10 cellular contexts compared by ENCODE assay signal in the genomic region with DNA sequence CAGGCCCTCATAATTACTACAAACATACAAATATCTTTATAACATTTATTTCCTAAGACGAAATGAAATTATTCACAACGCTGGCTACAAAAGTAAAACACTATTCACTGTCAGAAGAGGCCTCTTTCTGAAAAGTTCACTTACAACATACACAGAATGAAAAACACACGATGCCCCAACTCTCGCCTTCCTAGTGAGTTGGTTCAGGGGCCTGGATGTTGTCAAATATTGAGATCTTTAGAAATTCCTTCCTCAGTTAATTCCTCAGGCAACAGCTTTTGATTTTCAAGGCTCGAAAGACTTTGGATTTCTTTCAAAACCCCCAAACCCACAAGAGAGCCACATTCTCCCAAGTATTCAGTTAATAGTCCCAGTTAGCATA. TPM values are rescaled to one million over a fixed set of nuclear protein-coding genes. Genes with fewer than 3 reads are reported as not detected.
DNase-seq lines count a peak whose midpoint lies in the region; ATAC-seq and TF ChIP-seq lines count a peak whose summit lies in the region.
"Had no signal": no experiment of that assay in that cellular context is flagged by ENCODE, and none has a peak within 500 bp of the region (broad histone marks: within the 10 kb centered on the region; RNA-seq: fewer than 3 reads in every experiment).

No MANE protein-coding gene starts in this region.

- H3K9me3 ChIP-seq in left lung: no peaks in the 10 kb centered on the region
- H3K9me3 ChIP-seq in testis: no peaks in the 10 kb centered on the region
- no peaks in the 10 kb centered on the region for H3K9me3 ChIP-seq in HAP-1

- TF ChIP-seq CTCF in left lung (IDR thresholded peaks at IDR 0.05) (no peak), testis (IDR thresholded peaks at IDR 0.05) (no peak)

- H3K36me3 Mint-ChIP-seq in T-helper 1 cell treated with Interleukin-12 subunit alpha and Interleukin-12 subunit beta and Interleukin-4 antibody, amounts not matched to agents 30 μg/mL and 1 μg/mL, for 36 hours (ENCODE audit: low read depth): no peaks in the 10 kb centered on the region

- ATAC-seq in left lung (peak; percentile 2), left lobe of liver (no peak)

- peaks cover 12% of the 10 kb centered on the region for H3K4me1 Mint-ChIP-seq in T-helper 1 cell treated with Interleukin-12 subunit alpha and Interleukin-12 subunit beta and Interleukin-4 antibody, amounts not matched to agents 30 μg/mL and 1 μg/mL, for 36 hours (ENCODE audit: low read depth)

- in situ Hi-C loops in HAP-1 (cut with MboI; ENCODE audit: low sequenced_read_pairs): no loop called here

- H3K27ac ChIP-seq in left lung (peak overlapping the region; percentile 89 to 98), testis (peak overlapping the region; percentile 86 to 94)
- H3K27ac ChIP-seq: 22Rv1 had no signal

- H3K27me3 ChIP-seq in left lung (no peaks in the 10 kb centered on the region), testis (no peaks in the 10 kb centered on the region), HAP-1 (ENCODE audit: low read depth) (no peaks in the 10 kb centered on the region)

- H3K27me3 Mint-ChIP-seq in T-helper 1 cell treated with Interleukin-12 subunit alpha and Interleukin-12 subunit beta and Interleukin-4 antibody, amounts not matched to agents 30 μg/mL and 1 μg/mL, for 36 hours (ENCODE audit: low read depth): peaks cover 3% of the 10 kb centered on the region

- H3K27ac Mint-ChIP-seq in T-helper 1 cell treated with Interleukin-12 subunit alpha and Interleukin-12 subunit beta and Interleukin-4 antibody, amounts not matched to agents 30 μg/mL and 1 μg/mL, for 36 hours: peak overlapping the region; percentile 15

- TF ChIP-seq POLR2A in testis (IDR thresholded peaks at IDR 0.05): no peak

- H3K4me1 ChIP-seq in left lung: peaks cover 32 to 66% of the 10 kb centered on the region in 2 donors
- peaks cover 35% of the 10 kb centered on the region for H3K4me1 ChIP-seq in testis
- peaks cover 15% of the 10 kb centered on the region for H3K4me1 ChIP-seq in HAP-1

- WGBS in testis, 2 donors: 37 to 46% methylated on average over 5 of the region's 5 CpGs

- intact Hi-C loops in left lung (cut with DNase I) (no loop called here), testis (cut with DNase I; ENCODE audit: low total_unique reads) (no loop called here)

- no peak overlapping the region for H3K4me3 Mint-ChIP-seq in T-helper 1 cell treated with Interleukin-12 subunit alpha and Interleukin-12 subunit beta and Interleukin-4 antibody, amounts not matched to agents 30 μg/mL and 1 μg/mL, for 36 hours

- H3K36me3 ChIP-seq in left lung (peaks cover 0 to 4% of the 10 kb centered on the region in 2 donors), testis (ENCODE audit: low read depth, missing control alignments) (no peaks in the 10 kb centered on the region), HAP-1 (replicated peaks) (no peaks in the 10 kb centered on the region)

- DNase-seq in T-helper 1 cell (no peak), amniotic epithelial cell (ENCODE audit: low read depth) (peak; percentile 67), left lung (no peak), testis (no peak), left lobe of liver (ENCODE audit: low spot score) (no peak), HAP-1 (ENCODE audit: low spot score in 2 of 2) (no peak)
- DNase-seq in stimulated activated CD4-positive, alpha-beta T cell treated with anti-CD3 and anti-CD28 coated beads, Interleukin-4, amount 100 ng/mL, for 1 hour: no peak

- H3K4me3 ChIP-seq in left lung (peak overlapping the region; percentile 23 to 39), testis (peak overlapping the region; percentile 36 to 51), HAP-1 (no peak overlapping the region)

- no peaks in the 10 kb centered on the region for H3K9me3 Mint-ChIP-seq in T-helper 1 cell treated with Interleukin-12 subunit alpha and Interleukin-12 subunit beta and Interleukin-4 antibody, amounts not matched to agents 30 μg/mL and 1 μg/mL, for 36 hours

RNA-seq across cellular contexts. Expression of gene KCNE1, which starts 14.2 kb away (rescaled TPM):
- total RNA-seq in left lung (10 to 100 TPM in 1 of 2 donors, 1 to 10 TPM in 1; 3.8 to 21.2 TPM), testis (10 to 100 TPM; 12.4 to 16.7 TPM), left lobe of liver (2.0 TPM)
- polyA plus RNA-seq in testis (ENCODE audit: insufficient read depth, low read depth, low replicate concordance): 7.3 TPM
- polyA plus RNA-seq: neural cell had no signal
